In the genomic region with DNA sequence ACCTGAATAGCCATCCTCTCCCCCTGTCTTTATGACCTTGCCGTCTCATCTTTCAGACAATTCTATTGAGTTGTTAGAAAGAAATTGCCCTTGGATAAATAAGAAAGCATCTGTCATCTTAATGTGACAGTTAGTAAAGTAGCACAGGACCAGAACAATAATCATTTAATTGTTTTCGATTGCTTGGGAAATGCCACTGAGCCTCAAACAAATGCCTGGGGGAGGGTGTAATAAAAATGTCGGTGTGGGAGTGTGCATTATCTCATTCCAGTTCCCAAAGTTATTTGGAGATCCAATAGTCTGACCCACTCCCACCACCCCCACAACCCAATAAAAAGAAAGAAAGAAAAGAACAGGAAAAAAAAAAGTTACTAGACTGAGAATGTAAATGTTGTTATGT, we compare ENCODE assay signal across 19 cellular contexts.
"Had no signal": no experiment of that assay in that cellular context is flagged by ENCODE, and none has a peak within 500 bp of the region (broad histone marks: within the 10 kb centered on the region; RNA-seq: fewer than 3 reads in every experiment).

No MANE protein-coding gene starts in this region.

- DNase-seq: activated CD4-positive, alpha-beta T cell treated with anti-CD3 and anti-CD28 coated beads for 4 hours; activated CD4-positive, alpha-beta T cell treated with anti-CD3 and anti-CD28 coated beads, Interleukin-2, amount 50 U/mL, for 4 hours; activated naive CD4-positive, alpha-beta T cell; activated T-cell treated with anti-CD3 and anti-CD28 coated beads for 4 hours; activated T-cell treated with anti-CD3 and anti-CD28 coated beads, Interleukin-2, amount 50 U/mL, for 72 hours; body of pancreas; dorsolateral prefrontal cortex; effector memory CD4-positive, alpha-beta T cell; erythroblast; islet precursor cell; left ventricle myocardium superior; stimulated activated CD4-positive, alpha-beta T cell treated with anti-CD3 and anti-CD28 coated beads, Interleukin-12 subunit alpha, Interleukin-12 subunit beta, amount 100 ng/mL, for 4 hours; stimulated activated CD4-positive, alpha-beta T cell treated with anti-CD3 and anti-CD28 coated beads, Interleukin-4, amount 100 ng/mL, for 24 hours; T-helper 2 cell; upper lobe of left lung had no signal

- ATAC-seq: activated naive CD4-positive, alpha-beta T cell treated with anti-CD3 and anti-CD28 coated beads, Interleukin-2, amount 50 U/mL, for 72 hours; activated T-cell treated with anti-CD3 and anti-CD28 coated beads, Interleukin-2, amount 50 U/mL, for 72 hours; body of pancreas; gastroesophageal sphincter; left ventricle myocardium superior; sciatic nerve; stimulated activated effector memory CD8-positive, alpha-beta T cell treated with anti-CD3 and anti-CD28 coated beads, Interleukin-12 subunit alpha, Interleukin-12 subunit beta, amount 100 ng/mL, for 72 hours had no signal
